8 cellular contexts compared by ENCODE assay signal in genomic region chr17:34199932-34200534, GRCh38. TPM values are rescaled to one million over a fixed set of nuclear protein-coding genes. Genes with fewer than 3 reads are reported as not detected.
A peak's percentile ranks its signal among the peaks of the same experiment; 100 is the strongest.
DNase-seq lines count a peak whose midpoint lies in the region; ATAC-seq and TF ChIP-seq lines count a peak whose summit lies in the region.

No MANE protein-coding gene starts in this region.

- H4K20me1 ChIP-seq in mammary epithelial cell (ENCODE audit: insufficient read depth, low read length), result no peaks in the 10 kb centered on the region

- H3K36me3 ChIP-seq in CD8-positive, alpha-beta memory T cell (ENCODE audit: insufficient read depth, low read length), result no peaks in the 10 kb centered on the region
- H3K36me3 ChIP-seq in H7 (replicated peaks; ENCODE audit: control insufficient read depth, insufficient read depth, low read length), result no peaks in the 10 kb centered on the region
- H3K36me3 ChIP-seq in mammary epithelial cell (ENCODE audit: insufficient read depth, low read length), result no peaks in the 10 kb centered on the region

- H3K4me3 Mint-ChIP-seq in CD8-positive, alpha-beta memory T cell, result no peak overlapping the region

- H3K36me3 Mint-ChIP-seq in CD8-positive, alpha-beta memory T cell, result no peaks in the 10 kb centered on the region

- dilution Hi-C loops in mammary epithelial cell (cut with HindIII; ENCODE audit: low sequenced_read_pairs), result loop anchor here (25.0 kb wide), 1 partner anchor 162 kb away; the partner anchor contains the start of genes CCL1 and CCL13

- TF ChIP-seq CTCF in WI38 (IDR thresholded peaks at IDR 0.05; ENCODE audit: low read depth, low read length), result peak; percentile 100
- TF ChIP-seq CTCF in mammary epithelial cell (conservative IDR thresholded peaks at IDR 0.05 in 1 of 2, IDR thresholded peaks at IDR 0.05 in 1 of 2; ENCODE audit: extremely low read depth in 1 of 2, insufficient read depth in 1 of 2, low read depth in 1 of 2, low read length in 2 of 2), result peak; percentile 100

- intact Hi-C loops in mammary epithelial cell (cut with micrococcal nuclease), result loop anchor here (1.0 to 10.0 kb wide), 5 partner anchors 161 to 1545 kb away; partner anchors contain the start of gene LIG3

- H3K9me3 Mint-ChIP-seq in CD8-positive, alpha-beta memory T cell, result no peaks in the 10 kb centered on the region

- H3K27ac ChIP-seq in CD8-positive, alpha-beta memory T cell (ENCODE audit: low read depth, low read length), result no peak overlapping the region
- no peak overlapping the region for H3K27ac ChIP-seq in mammary epithelial cell (ENCODE audit: insufficient read depth, low read depth, low read length)

- H3K27me3 ChIP-seq in CD8-positive, alpha-beta memory T cell (ENCODE audit: insufficient read depth, low read length, poor library complexity, severe bottlenecking), result no peaks in the 10 kb centered on the region
- H3K27me3 ChIP-seq in H7 (ENCODE audit: control insufficient read depth, insufficient read depth, low read length), result peaks cover 1% of the 10 kb centered on the region; the same call in 1 of the 2 replicates
- H3K27me3 ChIP-seq in mammary epithelial cell (ENCODE audit: insufficient read depth, low read length), result no peaks in the 10 kb centered on the region

- no peak for ATAC-seq in GM18502 (IDR thresholded peaks at IDR 0.05; ENCODE audit: poor library complexity, unreplicated experiment)

- peaks cover 0 to 6% (median 4%) of the 10 kb centered on the region in 3 donors for H3K4me1 Mint-ChIP-seq in CD8-positive, alpha-beta memory T cell

- no peak overlapping the region for H3K4me2 ChIP-seq in mammary epithelial cell (ENCODE audit: insufficient read depth, low read depth, low read length)

- H3K79me2 ChIP-seq in mammary epithelial cell (ENCODE audit: insufficient read depth, low read length), result no peaks in the 10 kb centered on the region

- peak; percentile 46 to 65 (median 50) for DNase-seq in CD8-positive, alpha-beta memory T cell
- DNase-seq in H7 (peak; percentile 83), NCI-H2196 (lab: John Stamatoyannopoulos, UW; ENCODE audit: unreplicated experiment) (peak; percentile 60), mammary epithelial cell (peak; percentile 50), iris pigment epithelial cell (ENCODE audit: low read depth) (peak; percentile 81)
- peak; percentile 34 for DNase-seq in stimulated activated CD4-positive, alpha-beta T cell treated with anti-CD3 and anti-CD28 coated beads, Interleukin-1b, Interleukin-23, amount 100 ng/mL, for 1 hour (ENCODE audit: low read depth in 2 of 2)

- H3K4me1 ChIP-seq in CD8-positive, alpha-beta memory T cell (ENCODE audit: insufficient read depth, low read length), result no peaks in the 10 kb centered on the region
- no peaks in the 10 kb centered on the region for H3K4me1 ChIP-seq in mammary epithelial cell (ENCODE audit: insufficient read depth, low read length)

- WGBS in mammary epithelial cell (ENCODE audit: low coverage, missing lambda C conversion rate), result 11% methylated on average over 8 of the region's 8 CpGs

- in situ Hi-C loops in mammary epithelial cell (cut with MboI; ENCODE audit: low sequenced_read_pairs in 2 of 2), result loop anchor here (5.0 to 25.0 kb wide), 2 partner anchors 162 to 937 kb away; partner anchors contain the start of genes CCL1 (in 1 of the 2), NLE1 (in 1 of the 2) and UNC45B (in 1 of the 2)

- peaks cover 6 to 43% of the 10 kb centered on the region in 2 donors for H3K27me3 Mint-ChIP-seq in CD8-positive, alpha-beta memory T cell

- H3K9me3 ChIP-seq in CD8-positive, alpha-beta memory T cell (ENCODE audit: low read length), result no peaks in the 10 kb centered on the region
- no peaks in the 10 kb centered on the region for H3K9me3 ChIP-seq in mammary epithelial cell (replicated peaks; ENCODE audit: insufficient read depth, low read length)

- BruUV-seq in mammary epithelial cell (replicated peaks; lab: Mats Ljungman, UMichigan), result no TSS peak

- no peak overlapping the region for H2AFZ ChIP-seq in mammary epithelial cell (ENCODE audit: low read depth, low read length)

- H3K9ac ChIP-seq in mammary epithelial cell (ENCODE audit: insufficient read depth, low read length), result no peak overlapping the region

- no peak overlapping the region for H3K4me3 ChIP-seq in CD8-positive, alpha-beta memory T cell (ENCODE audit: low read length)
- no peak overlapping the region for H3K4me3 ChIP-seq in H7 (ENCODE audit: insufficient read depth, low read depth, low read length)
- H3K4me3 ChIP-seq in WI38 (ENCODE audit: low read depth, low read length), result no peak overlapping the region
- no peak overlapping the region for H3K4me3 ChIP-seq in mammary epithelial cell (replicated peaks in 1 of 3; ENCODE audit: insufficient read depth in 1 of 3, low read depth in 2 of 3, low read length in 3 of 3)

- CTCF ChIA-PET in CD8-positive, alpha-beta memory T cell (lab: Charles Lee), result interaction anchor here (0.9 to 1.6 kb wide), 7 partner anchors 8 to 920 kb away, joined by 3 to 10 read pairs (median 3); partner anchors contain the start of gene RAD51D
- CTCF ChIA-PET in mammary epithelial cell (lab: Charles Lee; ENCODE audit: low non-redundant PET), result no interaction called here

- H3K27ac Mint-ChIP-seq in CD8-positive, alpha-beta memory T cell, result no peak overlapping the region

- POLR2A ChIA-PET in CD8-positive, alpha-beta memory T cell (lab: Charles Lee), result no interaction called here

RNA-seq across cellular contexts. Expression of gene CCL2, which starts 55.1 kb away (rescaled TPM):
- total RNA-seq in CD8-positive, alpha-beta memory T cell, result 1 to 10 TPM; 5.5 to 6.6 TPM
- not detected for polyA plus RNA-seq in CD8-positive, alpha-beta memory T cell
- 15.8 and 48.7 TPM in 2 replicates for total RNA-seq in H7 (2014; rRNA removed; shearing (Covaris generic))
- 1 to 10 TPM in 1 of 2 donors, not detected in 1; 3.3 TPM for total RNA-seq in mammary epithelial cell
- polyA plus RNA-seq in mammary epithelial cell, result not detected
- not detected for polyA minus RNA-seq in mammary epithelial cell
